Comparison of ENCODE assay signal across 18 cellular contexts in genomic region chr2:30253873-30254691, GRCh38. TPM values are rescaled to one million over a fixed set of nuclear protein-coding genes. Genes with fewer than 3 reads are reported as not detected.
DNase-seq lines count a peak whose midpoint lies in the region; ATAC-seq and TF ChIP-seq lines count a peak whose summit lies in the region.
"Had no signal": no experiment of that assay in that cellular context is flagged by ENCODE, and none has a peak within 500 bp of the region (broad histone marks: within the 10 kb centered on the region; RNA-seq: fewer than 3 reads in every experiment).

No MANE protein-coding gene starts in this region.

- H3K36me3 ChIP-seq in Loucy (ENCODE audit: insufficient read depth, low read length), result peaks cover 60% of the 10 kb centered on the region; the same call in 1 of the 2 replicates
- H3K36me3 ChIP-seq in duodenal mucosa (ENCODE audit: control insufficient read depth in 1 of 2, insufficient read depth in 2 of 2, low read length in 2 of 2), result peaks cover 0 to 9% of the 10 kb centered on the region in 2 donors
- H3K36me3 ChIP-seq in trophoblast cell (ENCODE audit: control insufficient read depth in 1 of 2, insufficient read depth in 2 of 2, low read length in 2 of 2), result peaks cover 39 to 46% of the 10 kb centered on the region in 2 experiments
- H3K36me3 ChIP-seq: prostate gland had no signal

- H3K27ac Mint-ChIP-seq in T-helper 1 cell treated with Interleukin-12 subunit alpha and Interleukin-12 subunit beta and Interleukin-4 antibody, amounts not matched to agents 30 μg/mL and 1 μg/mL, for 36 hours, result peak overlapping the region; percentile 79

- no peak overlapping the region for H2BK5ac ChIP-seq in trophoblast cell (ENCODE audit: low read depth, low read length, poor library complexity)

- peaks cover 52% of the 10 kb centered on the region for H3K36me3 Mint-ChIP-seq in T-helper 1 cell treated with Interleukin-12 subunit alpha and Interleukin-12 subunit beta and Interleukin-4 antibody, amounts not matched to agents 30 μg/mL and 1 μg/mL, for 36 hours (ENCODE audit: low read depth)

- no peaks in the 10 kb centered on the region for H3K9me2 ChIP-seq in Loucy (replicated peaks; ENCODE audit: low read depth, low read length)

- H3K4me1 ChIP-seq in Loucy (ENCODE audit: insufficient read depth, low read length, poor library complexity, severe bottlenecking) (peaks cover 44% of the 10 kb centered on the region), duodenal mucosa (ENCODE audit: control insufficient read depth in 1 of 2, insufficient read depth in 2 of 2, low read length in 2 of 2) (peaks cover 44 to 50% of the 10 kb centered on the region in 2 donors), trophoblast cell (ENCODE audit: control insufficient read depth in 1 of 2, insufficient read depth in 2 of 2, low read length in 2 of 2) (peaks cover 19 to 38% of the 10 kb centered on the region in 2 experiments)

- H3K9me3 ChIP-seq in Loucy (ENCODE audit: insufficient read depth, low read depth, low read length) (no peaks in the 10 kb centered on the region), duodenal mucosa (ENCODE audit: control insufficient read depth in 1 of 2, low read length in 2 of 2) (no peaks in the 10 kb centered on the region), trophoblast cell (ENCODE audit: insufficient read depth, low read depth, low read length) (no peaks in the 10 kb centered on the region)
- H3K9me3 ChIP-seq: prostate gland, suprapubic skin had no signal

- no peak overlapping the region for H4K91ac ChIP-seq in trophoblast cell (ENCODE audit: low read depth, low read length)

- TF ChIP-seq CTCF in Loucy (conservative IDR thresholded peaks at IDR 0.05; ENCODE audit: low read length), result no peak

- H3K27me3 ChIP-seq in Loucy (ENCODE audit: insufficient read depth, low read length, poor library complexity, severe bottlenecking) (no peaks in the 10 kb centered on the region), duodenal mucosa (ENCODE audit: control insufficient read depth in 1 of 2, insufficient read depth in 2 of 2, low read length in 2 of 2) (no peaks in the 10 kb centered on the region), trophoblast cell (ENCODE audit: insufficient read depth, low read length) (no peaks in the 10 kb centered on the region)
- H3K27me3 ChIP-seq: suprapubic skin had no signal

- H3K18ac ChIP-seq in trophoblast cell (ENCODE audit: low read length), result peak overlapping the region; percentile 55

- H3K4me1 Mint-ChIP-seq in T-helper 1 cell treated with Interleukin-12 subunit alpha and Interleukin-12 subunit beta and Interleukin-4 antibody, amounts not matched to agents 30 μg/mL and 1 μg/mL, for 36 hours (ENCODE audit: low read depth), result peaks cover 64% of the 10 kb centered on the region

- H2AK5ac ChIP-seq in trophoblast cell (ENCODE audit: low read length), result peak overlapping the region; percentile 4

- DNase-seq in T-helper 1 cell (no peak), trophoblast cell (no peak), NK-92 (lab: John Stamatoyannopoulos, UW; ENCODE audit: unreplicated experiment) (no peak)
- DNase-seq: 8988T; activated CD4-positive, alpha-beta T cell treated with anti-CD3 and anti-CD28 coated beads, Interleukin-2, amount 50 U/mL, for 48 hours; amniotic stem cell; effector CD4-positive, alpha-beta T cell; glutamatergic neuron; NCI-H1436; NCI-H774; SHP77 treated with DMSO at 0.1 percent for 48 hours had no signal

- no peaks in the 10 kb centered on the region for H3K27me3 Mint-ChIP-seq in T-helper 1 cell treated with Interleukin-12 subunit alpha and Interleukin-12 subunit beta and Interleukin-4 antibody, amounts not matched to agents 30 μg/mL and 1 μg/mL, for 36 hours (ENCODE audit: low read depth)

- peak overlapping the region; percentile 29 for H3K9ac ChIP-seq in Loucy (ENCODE audit: low read depth, low read length, poor library complexity, severe bottlenecking)
- H3K9ac ChIP-seq in duodenal mucosa (ENCODE audit: low read depth in 1 of 2, low read length in 2 of 2), result no peak overlapping the region
- no peak overlapping the region for H3K9ac ChIP-seq in trophoblast cell (ENCODE audit: low read length)

- H4K20me1 ChIP-seq in Loucy (ENCODE audit: insufficient read depth, low read length, poor library complexity, severe bottlenecking), result peaks cover 16% of the 10 kb centered on the region

- H3K4ac ChIP-seq in trophoblast cell (ENCODE audit: low read depth, low read length), result peak overlapping the region; percentile 13

- H3K4me3 ChIP-seq in Loucy (ENCODE audit: low read length, poor library complexity, severe bottlenecking) (no peak overlapping the region), duodenal mucosa (ENCODE audit: low read depth in 1 of 2, low read length in 2 of 2) (no peak overlapping the region), trophoblast cell (ENCODE audit: low read depth, low read length) (no peak overlapping the region)
- H3K4me3 ChIP-seq: prostate gland, suprapubic skin had no signal

- H3K79me2 ChIP-seq in Loucy (ENCODE audit: insufficient read depth, low read length) (peaks cover 70% of the 10 kb centered on the region), trophoblast cell (ENCODE audit: control insufficient read depth, insufficient read depth, low read length, poor library complexity) (no peaks in the 10 kb centered on the region)

- H3K4me2 ChIP-seq in Loucy (ENCODE audit: low read depth, low read length, poor library complexity, severe bottlenecking) (peak overlapping the region; percentile 31), trophoblast cell (ENCODE audit: low read length) (no peak overlapping the region)

- H2BK120ac ChIP-seq in trophoblast cell (ENCODE audit: insufficient read depth, low read length, poor library complexity), result no peak overlapping the region

- no peak overlapping the region for H3K23ac ChIP-seq in trophoblast cell (ENCODE audit: low read length)

- no peak overlapping the region for H2AFZ ChIP-seq in Loucy (ENCODE audit: low read length)
- no peak overlapping the region for H2AFZ ChIP-seq in trophoblast cell (ENCODE audit: insufficient read depth, low read length, poor library complexity)

- H3K79me1 ChIP-seq in trophoblast cell (ENCODE audit: low read length), result peaks cover 9% of the 10 kb centered on the region

- peak overlapping the region; percentile 30 for H4K8ac ChIP-seq in trophoblast cell (ENCODE audit: low read depth, low read length)

- H2BK12ac ChIP-seq in trophoblast cell (ENCODE audit: low read length), result peak overlapping the region; percentile 29

- WGBS in trophoblast cell (ENCODE audit: extremely low coverage, insufficient coverage, insufficient read length), result no CpG with 5 or more reads among the region's 9 CpGs

- no peak overlapping the region for H3K4me3 Mint-ChIP-seq in T-helper 1 cell treated with Interleukin-12 subunit alpha and Interleukin-12 subunit beta and Interleukin-4 antibody, amounts not matched to agents 30 μg/mL and 1 μg/mL, for 36 hours

- H3K14ac ChIP-seq in trophoblast cell (ENCODE audit: low read length), result peak overlapping the region; percentile 4

- H3F3A ChIP-seq in Loucy (ENCODE audit: low read depth), result no peaks in the 10 kb centered on the region

- no peak overlapping the region for H4K12ac ChIP-seq in trophoblast cell (ENCODE audit: low read depth, low read length)

- no peak for ATAC-seq in GM18511 (IDR thresholded peaks at IDR 0.05; ENCODE audit: unreplicated experiment)
- ATAC-seq in HG03521 (IDR thresholded peaks at IDR 0.05; ENCODE audit: unreplicated experiment), result no peak

- H3K9me3 Mint-ChIP-seq in T-helper 1 cell treated with Interleukin-12 subunit alpha and Interleukin-12 subunit beta and Interleukin-4 antibody, amounts not matched to agents 30 μg/mL and 1 μg/mL, for 36 hours, result peaks cover 8% of the 10 kb centered on the region

- H3K27ac ChIP-seq in duodenal mucosa (ENCODE audit: low read depth, low read length), result peak overlapping the region; percentile 0
- no peak overlapping the region for H3K27ac ChIP-seq in trophoblast cell (ENCODE audit: low read depth, low read length)
- H3K27ac ChIP-seq: prostate gland, suprapubic skin had no signal

RNA-seq across cellular contexts. Expression of gene LBH, which starts 22.7 kb away (rescaled TPM):
- 120 and 147 TPM in 2 replicates for polyA plus RNA-seq in trophoblast cell (2013)
